23 cellular contexts compared by ENCODE assay signal in genomic region chr7:50618281-50618680, GRCh38. TPM values are rescaled to one million over a fixed set of nuclear protein-coding genes. Genes with fewer than 3 reads are reported as not detected.
DNase-seq lines count a peak whose midpoint lies in the region; ATAC-seq and TF ChIP-seq lines count a peak whose summit lies in the region.
"Had no signal": no experiment of that assay in that cellular context is flagged by ENCODE, and none has a peak within 500 bp of the region (broad histone marks: within the 10 kb centered on the region; RNA-seq: fewer than 3 reads in every experiment).

No MANE protein-coding gene starts in this region.

- no peak for ATAC-seq in GM18519 (IDR thresholded peaks at IDR 0.05; ENCODE audit: low FRiP score, unreplicated experiment)
- ATAC-seq: HCT116 had no signal

- H4K8ac ChIP-seq in mesenchymal stem cell (ENCODE audit: low read length) (no peak overlapping the region), trophoblast cell (ENCODE audit: low read depth, low read length) (no peak overlapping the region)

- H3K23ac ChIP-seq in mesenchymal stem cell (ENCODE audit: low read length in 2 of 2) (no peak overlapping the region), trophoblast cell (ENCODE audit: low read length) (no peak overlapping the region)

- H3K9ac ChIP-seq in mesenchymal stem cell (ENCODE audit: low read length) (no peak overlapping the region), trophoblast cell (ENCODE audit: low read length) (no peak overlapping the region)
- H3K9ac ChIP-seq: BLaER1 had no signal

- no peak overlapping the region for H2BK15ac ChIP-seq in mesenchymal stem cell (ENCODE audit: low read depth, poor library complexity, severe bottlenecking)

- TF ChIP-seq CTCF in PC-9 (conservative IDR thresholded peaks at IDR 0.05) (no peak), right atrium auricular region (IDR thresholded peaks at IDR 0.05) (no peak)

- H3K9me2 ChIP-seq in PC-9 (ENCODE audit: insufficient read depth), result no peaks in the 10 kb centered on the region

- H2BK120ac ChIP-seq in mesenchymal stem cell (ENCODE audit: low read depth, low read length), result peak overlapping the region; percentile 27
- H2BK120ac ChIP-seq in trophoblast cell (ENCODE audit: insufficient read depth, low read length, poor library complexity), result no peak overlapping the region

- H3K4me2 ChIP-seq in PC-9 (no peak overlapping the region), mesenchymal stem cell (ENCODE audit: low read length, poor library complexity, severe bottlenecking) (no peak overlapping the region), trophoblast cell (ENCODE audit: low read length) (no peak overlapping the region)
- H3K4me2 ChIP-seq: BLaER1 had no signal

- H3K79me1 ChIP-seq in mesenchymal stem cell (replicated peaks; ENCODE audit: low read length, poor library complexity, severe bottlenecking) (peaks cover 32% of the 10 kb centered on the region), trophoblast cell (ENCODE audit: low read length) (no peaks in the 10 kb centered on the region)

- H3K4me3 ChIP-seq in PC-9 (no peak overlapping the region), mesenchymal stem cell (ENCODE audit: insufficient read depth in 1 of 2, low read depth in 1 of 2, low read length in 2 of 2) (no peak overlapping the region), trophoblast cell (ENCODE audit: low read depth, low read length) (no peak overlapping the region), right atrium auricular region (no peak overlapping the region)
- H3K4me3 ChIP-seq: BLaER1 had no signal

- H3K79me2 ChIP-seq in PC-9 (ENCODE audit: low read depth), result no peaks in the 10 kb centered on the region
- no peaks in the 10 kb centered on the region for H3K79me2 ChIP-seq in trophoblast cell (ENCODE audit: control insufficient read depth, insufficient read depth, low read length, poor library complexity)

- no peak overlapping the region for H4K12ac ChIP-seq in trophoblast cell (ENCODE audit: low read depth, low read length)

- H3K9me3 ChIP-seq in PC-9 (ENCODE audit: insufficient read depth, low read depth) (no peaks in the 10 kb centered on the region), mesenchymal stem cell (ENCODE audit: control insufficient read depth, low read length) (no peaks in the 10 kb centered on the region), trophoblast cell (ENCODE audit: insufficient read depth, low read depth, low read length) (no peaks in the 10 kb centered on the region), right atrium auricular region (no peaks in the 10 kb centered on the region)
- H3K9me3 ChIP-seq: BLaER1 had no signal

- H3K36me3 ChIP-seq in PC-9 (ENCODE audit: low read depth) (no peaks in the 10 kb centered on the region), mesenchymal stem cell (ENCODE audit: control insufficient read depth in 1 of 2, insufficient read depth in 2 of 2, low read depth in 1 of 2, low read length in 2 of 2) (peaks cover 60 to 66% of the 10 kb centered on the region in 2 experiments), trophoblast cell (ENCODE audit: control insufficient read depth in 1 of 2, insufficient read depth in 2 of 2, low read length in 2 of 2) (peaks cover 9 to 14% of the 10 kb centered on the region in 2 experiments), right atrium auricular region (peaks cover 25% of the 10 kb centered on the region)

- H3K4me1 ChIP-seq in PC-9 (replicated peaks; ENCODE audit: insufficient read depth), result peaks cover 12% of the 10 kb centered on the region; the same call in 1 of the 2 replicates
- H3K4me1 ChIP-seq in mesenchymal stem cell (ENCODE audit: control insufficient read depth, insufficient read depth, low read depth, low read length), result no peaks in the 10 kb centered on the region
- H3K4me1 ChIP-seq in trophoblast cell (ENCODE audit: control insufficient read depth in 1 of 2, insufficient read depth in 2 of 2, low read length in 2 of 2), result peaks cover 3 to 5% of the 10 kb centered on the region in 2 experiments
- H3K4me1 ChIP-seq in right atrium auricular region, result peaks cover 0 to 37% of the 10 kb centered on the region in 2 donors

- H4K91ac ChIP-seq in mesenchymal stem cell (ENCODE audit: low read length) (no peak overlapping the region), trophoblast cell (ENCODE audit: low read depth, low read length) (no peak overlapping the region)

- H3K4ac ChIP-seq in mesenchymal stem cell (ENCODE audit: low read depth in 1 of 2, low read length in 2 of 2), result no peak overlapping the region
- H3K4ac ChIP-seq in trophoblast cell (ENCODE audit: low read depth, low read length), result no peak overlapping the region

- H3K18ac ChIP-seq in mesenchymal stem cell (ENCODE audit: low read depth in 1 of 2, low read length in 2 of 2), result no peak overlapping the region
- H3K18ac ChIP-seq in trophoblast cell (ENCODE audit: low read length), result no peak overlapping the region

- TF ChIP-seq RAD21 in Ishikawa (IDR thresholded peaks at IDR 0.05; ENCODE audit: low read depth), result no peak

- peaks cover 17% of the 10 kb centered on the region for H4K20me1 ChIP-seq in PC-9 (ENCODE audit: insufficient read depth)

- H3K14ac ChIP-seq in mesenchymal stem cell (ENCODE audit: low read length in 2 of 2), result no peak overlapping the region
- H3K14ac ChIP-seq in trophoblast cell (ENCODE audit: low read length), result no peak overlapping the region

- POLR2A ChIA-PET in PC-9 (lab: Charles Lee; ENCODE audit: unreplicated experiment), result interaction anchor here (0.6 kb wide), 1 partner anchor 870 kb away, joined by 7 read pairs; no protein-coding TSS in a partner anchor

- WGBS in mesenchymal stem cell, result 92% methylated on average over 5 of the region's 5 CpGs
- no CpG with 5 or more reads among the region's 5 CpGs for WGBS in trophoblast cell (ENCODE audit: extremely low coverage, insufficient coverage, insufficient read length)

- intact Hi-C loops in PC-9 (cut with micrococcal nuclease; ENCODE audit: unreplicated experiment), result loop anchor here (2.0 to 5.0 kb wide), 4 partner anchors 149 to 544 kb away; no protein-coding TSS in a partner anchor

- no TSS peak for BruUV-seq in PC-9 (replicated peaks; lab: Mats Ljungman, UMichigan)

- no peak overlapping the region for H2BK12ac ChIP-seq in mesenchymal stem cell (ENCODE audit: low read length in 2 of 2)
- H2BK12ac ChIP-seq in trophoblast cell (ENCODE audit: low read length), result no peak overlapping the region

- H2BK5ac ChIP-seq in mesenchymal stem cell (ENCODE audit: low read depth, low read length, poor library complexity, severe bottlenecking) (no peak overlapping the region), trophoblast cell (ENCODE audit: low read depth, low read length, poor library complexity) (no peak overlapping the region)

- H2AFZ ChIP-seq in PC-9, result no peak overlapping the region
- H2AFZ ChIP-seq in mesenchymal stem cell (ENCODE audit: low read depth, low read length), result no peak overlapping the region
- no peak overlapping the region for H2AFZ ChIP-seq in trophoblast cell (ENCODE audit: insufficient read depth, low read length, poor library complexity)

- TF ChIP-seq EP300 in Ishikawa (IDR thresholded peaks at IDR 0.05; ENCODE audit: borderline replicate concordance), result peak; percentile 54; the same call in 1 of the 2 replicates

- peak; percentile 56 to 59 for DNase-seq in PC-9
- DNase-seq in mesenchymal stem cell, result no peak
- DNase-seq in trophoblast cell, result peak; percentile 53 to 83
- DNase-seq in right atrium auricular region (ENCODE audit: low spot score), result no peak
- no peak for DNase-seq in OCI-M1 (lab: John Stamatoyannopoulos, UW)
- DNase-seq: 8988T; CD4-positive, alpha-beta memory T cell; DMS153; DMS79; GDM1; GOT3; H7; HFFc6 had no signal

- CTCF ChIA-PET in PC-9 (lab: Charles Lee), result no interaction called here

- no peaks in the 10 kb centered on the region for H3K27me3 ChIP-seq in PC-9 (ENCODE audit: insufficient read depth, low read depth)
- no peaks in the 10 kb centered on the region for H3K27me3 ChIP-seq in mesenchymal stem cell (ENCODE audit: control insufficient read depth in 1 of 2, insufficient read depth in 1 of 2, low read length in 2 of 2)
- H3K27me3 ChIP-seq in trophoblast cell (ENCODE audit: insufficient read depth, low read length), result no peaks in the 10 kb centered on the region
- H3K27me3 ChIP-seq in right atrium auricular region, result no peaks in the 10 kb centered on the region
- H3K27me3 ChIP-seq: BLaER1 had no signal

- H3K27ac ChIP-seq in PC-9, result no peak overlapping the region
- H3K27ac ChIP-seq in mesenchymal stem cell (ENCODE audit: low read length, poor library complexity, severe bottlenecking), result no peak overlapping the region
- H3K27ac ChIP-seq in trophoblast cell (ENCODE audit: low read depth, low read length), result no peak overlapping the region
- H3K27ac ChIP-seq in right atrium auricular region, result no peak overlapping the region
- H3K27ac ChIP-seq: BLaER1, HL-60 had no signal

- no peak overlapping the region for H2AK5ac ChIP-seq in mesenchymal stem cell (ENCODE audit: low read length, severe bottlenecking)
- H2AK5ac ChIP-seq in trophoblast cell (ENCODE audit: low read length), result no peak overlapping the region

- no peaks in the 10 kb centered on the region for H3F3A ChIP-seq in PC-9 (ENCODE audit: insufficient read depth, low read depth)

TF ChIP-seq in Ishikawa, 13 proteins besides CTCF, POLR2A, EP300 and RAD21 (continues in another document):
- TF ChIP-seq TEAD4 (IDR thresholded peaks at IDR 0.05), result peak; percentile 83
- TF ChIP-seq NFIC (IDR thresholded peaks at IDR 0.05), result peak; percentile 37; the same call in 1 of the 2 replicates
- peak; percentile 36; the same call in 1 of the 2 replicates for TF ChIP-seq TCF12 (IDR thresholded peaks at IDR 0.05; ENCODE audit: low read depth)
- TF ChIP-seq ZBTB7A (IDR thresholded peaks at IDR 0.05; ENCODE audit: low read depth), result no peak

RNA-seq across cellular contexts. Expression of gene DDC, which starts 53.1 kb away (rescaled TPM):
- total RNA-seq in PC-9 (2021), result not detected in 2 replicates
- polyA plus RNA-seq in mesenchymal stem cell (2013, experiment 1 of 2), result not detected
- polyA plus RNA-seq in mesenchymal stem cell (2013, experiment 2 of 2), result not detected
- polyA plus RNA-seq in trophoblast cell (2013), result 0.26 TPM in 1 of 2 replicates, not detected in the other
- not detected for total RNA-seq in right atrium auricular region
- total RNA-seq: A673; CD4-positive, alpha-beta memory T cell; Daoy; HFFc6; HT1080 had no signal
- polyA plus RNA-seq: AG04450; CD14-positive monocyte; CD4-positive, alpha-beta memory T cell had no signal

Comparison
In these comparisons a context has a peak if more than half of its experiments do, and no peak if none do; other contexts are left out.
1. DNase-seq: peak in PC-9 (2 of 2) and trophoblast cell (2 of 2); none in mesenchymal stem cell (single experiment), right atrium auricular region (single experiment) and OCI-M1 (single experiment).